Comparison of ENCODE assay signal across 33 cellular contexts in the genomic region with DNA sequence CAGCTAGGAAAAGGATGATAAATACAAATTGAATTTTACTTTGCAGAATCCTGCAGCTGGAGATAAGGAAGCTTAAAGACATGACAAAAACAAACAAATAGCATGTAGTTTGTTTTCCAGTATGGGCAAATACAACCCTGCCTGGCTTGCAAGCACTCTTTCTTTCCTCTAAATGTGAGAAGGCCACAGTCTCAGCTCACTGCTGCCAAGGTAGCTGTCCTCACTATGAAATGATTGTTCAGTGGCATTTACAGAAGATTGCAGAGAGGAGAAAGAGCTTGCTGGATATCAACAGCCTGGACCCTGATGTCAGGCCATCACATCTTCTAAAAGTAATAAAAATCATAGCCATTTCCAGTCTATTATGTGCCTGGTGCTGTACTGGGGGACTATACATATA.
"Had no signal": no experiment of that assay in that cellular context is flagged by ENCODE, and none has a peak within 500 bp of the region (broad histone marks: within the 10 kb centered on the region; RNA-seq: fewer than 3 reads in every experiment).

No MANE protein-coding gene starts in this region.

- DNase-seq: Karpas-422, Kasumi-1, MG63, MM.1S, MV-4-11, NCI-H1048, NCI-H1092, NCI-H1092 treated with DMSO at 0.1 percent for 48 hours, NCI-H1105, NCI-H1105 treated with DMSO at 0.1 percent for 48 hours, NCI-H1417, NCI-H1417 treated with DMSO at 0.1 percent for 48 hours, NCI-H1436, NCI-H1436 treated with DMSO at 0.1 percent for 48 hours, NCI-H1694, NCI-H1694 treated with DMSO at 0.1 percent for 48 hours, NCI-H187 treated with DMSO at 0.1 percent for 48 hours, NCI-H1930, NCI-H2029, NCI-H2029 treated with DMSO at 0.1 percent for 48 hours, NCI-H2081, NCI-H2081 treated with DMSO at 0.1 percent for 48 hours, NCI-H2107, NCI-H2171, NCI-H2227 treated with DMSO at 0.1 percent for 48 hours, NCI-H226, NCI-H345, NCI-H446, NCI-H446 treated with DMSO at 0.1 percent for 48 hours, NCI-H510A, NCI-H510A treated with DMSO at 0.1 percent for 48 hours, NCI-H524 treated with DMSO at 0.1 percent for 48 hours, NCI-H526 had no signal

- H3K4me3 ChIP-seq: MG63 had no signal

- H3K27me3 ChIP-seq: MG63 had no signal

- H3K36me3 ChIP-seq: MG63 had no signal
